ENCODE assay signal across 9 cellular contexts in genomic region chr11:65927904-65928397, GRCh38. TPM values are rescaled to one million over a fixed set of nuclear protein-coding genes. Genes with fewer than 3 reads are reported as not detected.
DNase-seq lines count a peak whose midpoint lies in the region; ATAC-seq and TF ChIP-seq lines count a peak whose summit lies in the region.
"Had no signal": no experiment of that assay in that cellular context is flagged by ENCODE, and none has a peak within 500 bp of the region (broad histone marks: within the 10 kb centered on the region; RNA-seq: fewer than 3 reads in every experiment).

No MANE protein-coding gene starts in this region.

- DNase-seq in NT2/D1 (ENCODE audit: low read depth, low spot score) (no peak), activated T-helper 1 cell treated with Interleukin-2 at 50 U/mL for 16 hours (ENCODE audit: low read depth) (peak; percentile 59), mucosa of descending colon (peak; percentile 53 to 72 (median 68)), tibial nerve (ENCODE audit: low spot score in 2 of 2) (no peak), PC-9 (no peak)

- H3K79me2 ChIP-seq in ACC112 (ENCODE audit: control insufficient read depth, insufficient read depth, low read length, unreplicated experiment), result no peaks in the 10 kb centered on the region
- H3K79me2 ChIP-seq in PC-9 (ENCODE audit: low read depth), result no peaks in the 10 kb centered on the region

- CTCF ChIA-PET in PC-9 (lab: Charles Lee), result no interaction called here

- H3K9ac ChIP-seq in NT2/D1 (ENCODE audit: insufficient read length, low read depth), result peak overlapping the region; percentile 33

- H3F3A ChIP-seq in PC-9 (ENCODE audit: insufficient read depth, low read depth), result peaks cover 18% of the 10 kb centered on the region; the same call in 1 of the 2 replicates

- no peak for TF ChIP-seq POLR2A in tibial nerve (IDR thresholded peaks at IDR 0.05)

- H3K4me1 ChIP-seq in ACC112 (ENCODE audit: control insufficient read depth, insufficient read depth, low read length, unreplicated experiment), result peaks cover 9% of the 10 kb centered on the region
- peaks cover 11% of the 10 kb centered on the region for H3K4me1 ChIP-seq in NT2/D1 (ENCODE audit: insufficient read depth, insufficient read length)
- no peaks in the 10 kb centered on the region for H3K4me1 ChIP-seq in mucosa of descending colon (ENCODE audit: low read depth)
- H3K4me1 ChIP-seq in tibial nerve, result no peaks in the 10 kb centered on the region
- no peaks in the 10 kb centered on the region for H3K4me1 ChIP-seq in PC-9 (replicated peaks; ENCODE audit: insufficient read depth)

- ATAC-seq in GM21447 (IDR thresholded peaks at IDR 0.05; ENCODE audit: unreplicated experiment), result peak; percentile 90
- peak; percentile 85 for ATAC-seq in mucosa of descending colon
- no peak for ATAC-seq in GM18858 (IDR thresholded peaks at IDR 0.05; ENCODE audit: unreplicated experiment)

- H3K27me3 ChIP-seq in ACC112 (ENCODE audit: insufficient read depth, low read length) (no peaks in the 10 kb centered on the region), NT2/D1 (ENCODE audit: insufficient read depth, insufficient read length) (no peaks in the 10 kb centered on the region), tibial nerve (no peaks in the 10 kb centered on the region), PC-9 (ENCODE audit: insufficient read depth, low read depth) (no peaks in the 10 kb centered on the region)
- H3K27me3 ChIP-seq: cardiac muscle cell had no signal

- intact Hi-C loops in mucosa of descending colon (cut with DNase I, micrococcal nuclease), result no loop called here
- intact Hi-C loops in PC-9 (cut with micrococcal nuclease; ENCODE audit: unreplicated experiment), result no loop called here

- no peaks in the 10 kb centered on the region for H3K9me2 ChIP-seq in PC-9 (ENCODE audit: insufficient read depth)

- H3K4me2 ChIP-seq in PC-9, result no peak overlapping the region

- H3K27ac ChIP-seq in ACC112 (ENCODE audit: low read depth, low read length) (peak overlapping the region; percentile 47), tibial nerve (peak overlapping the region in 3 of 4 donors; percentile 15 to 74 (median 56)), PC-9 (no peak overlapping the region)
- H3K27ac ChIP-seq: cardiac muscle cell had no signal

- TF ChIP-seq CTCF in mucosa of descending colon (IDR thresholded peaks at IDR 0.05) (no peak), tibial nerve (IDR thresholded peaks at IDR 0.05) (no peak), PC-9 (conservative IDR thresholded peaks at IDR 0.05) (no peak)

- POLR2A ChIA-PET in PC-9 (lab: Charles Lee; ENCODE audit: unreplicated experiment), result no interaction called here

- TF ChIP-seq EP300 in tibial nerve (IDR thresholded peaks at IDR 0.05), result no peak

- H2AFZ ChIP-seq in ACC112 (ENCODE audit: low read length, unreplicated experiment), result peak overlapping the region; percentile 50
- no peak overlapping the region for H2AFZ ChIP-seq in PC-9

- 45 to 52% methylated on average over 9 of the region's 9 CpGs for WGBS in tibial nerve, 2 donors

- H3K4me3 ChIP-seq in ACC112 (ENCODE audit: low read depth, low read length), result no peak overlapping the region
- H3K4me3 ChIP-seq in NT2/D1 (ENCODE audit: insufficient read length, low read depth), result no peak overlapping the region
- H3K4me3 ChIP-seq in mucosa of descending colon, result no peak overlapping the region
- peak overlapping the region in 2 of 4 donors; percentile 4 to 23 for H3K4me3 ChIP-seq in tibial nerve
- no peak overlapping the region for H3K4me3 ChIP-seq in PC-9
- H3K4me3 ChIP-seq: cardiac muscle cell had no signal

- no peaks in the 10 kb centered on the region for H4K20me1 ChIP-seq in PC-9 (ENCODE audit: insufficient read depth)

- H3K36me3 ChIP-seq in ACC112 (ENCODE audit: insufficient read depth, low read length), result 0 out of 2 replicates have a peak, but pooled peaks cover 6% of the 10 kb centered on the region
- H3K36me3 ChIP-seq in NT2/D1 (ENCODE audit: insufficient read depth, insufficient read length, low read length), result peaks cover 18% of the 10 kb centered on the region
- no peaks in the 10 kb centered on the region for H3K36me3 ChIP-seq in mucosa of descending colon (ENCODE audit: low read depth)
- peaks cover 0 to 17% (median 0%) of the 10 kb centered on the region in 3 donors for H3K36me3 ChIP-seq in tibial nerve
- no peaks in the 10 kb centered on the region for H3K36me3 ChIP-seq in PC-9 (ENCODE audit: low read depth)

- H3K9me3 ChIP-seq in NT2/D1 (ENCODE audit: insufficient read depth, low read length), result no peaks in the 10 kb centered on the region
- no peaks in the 10 kb centered on the region for H3K9me3 ChIP-seq in mucosa of descending colon
- no peaks in the 10 kb centered on the region for H3K9me3 ChIP-seq in tibial nerve
- no peaks in the 10 kb centered on the region for H3K9me3 ChIP-seq in PC-9 (ENCODE audit: insufficient read depth, low read depth)

- BruUV-seq in PC-9 (replicated peaks; lab: Mats Ljungman, UMichigan), result no TSS peak

RNA-seq across cellular contexts. Expression of gene DRAP1, which starts 8.7 kb away (rescaled TPM):
- total RNA-seq in mucosa of descending colon, result 10 to 100 TPM; 39.9 to 74.8 (median 61.6) TPM
- total RNA-seq in tibial nerve, result 100 to 1,000 TPM in 2 of 4 donors, 10 to 100 TPM in 2; 64.5 to 134 (median 93.3) TPM
- 196 and 220 TPM in 2 replicates for total RNA-seq in PC-9 (2021)

RNA-seq across cellular contexts. Expression of gene C11orf68, which starts 9.1 kb away (rescaled TPM):
- 10 to 100 TPM; 24.9 to 42.2 (median 28.8) TPM for total RNA-seq in mucosa of descending colon
- total RNA-seq in tibial nerve, result 10 to 100 TPM; 14.7 to 30.4 (median 21.7) TPM
- total RNA-seq in PC-9 (2021), result 36.5 and 43.9 TPM in 2 replicates

RNA-seq across cellular contexts. Expression of gene TSGA10IP, which starts 17.3 kb away (rescaled TPM):
- total RNA-seq in mucosa of descending colon, result under 1 TPM in 1 of 3 donors, not detected in 2; 0.19 TPM
- not detected for total RNA-seq in tibial nerve
- not detected in 2 replicates for total RNA-seq in PC-9 (2021)

RNA-seq across cellular contexts. Expression of gene FOSL1, which starts 27.8 kb away (rescaled TPM):
- total RNA-seq in mucosa of descending colon, result 1 to 10 TPM; 1.2 to 1.6 (median 1.2) TPM
- 1 to 10 TPM in 3 of 4 donors, not detected in 1; 1.3 to 3.3 (median 1.4) TPM for total RNA-seq in tibial nerve
- total RNA-seq in PC-9 (2021), result 58.8 and 69.9 TPM in 2 replicates

RNA-seq across cellular contexts. Expression of gene SART1, which starts 33.6 kb away (rescaled TPM):
- total RNA-seq in mucosa of descending colon (10 to 100 TPM; 40.1 to 60.2 (median 41.8) TPM), tibial nerve (10 to 100 TPM; 49.6 to 73.7 (median 62.3) TPM), PC-9 (2021) (74.6 and 78.8 TPM in 2 replicates)

Comparison
In these comparisons a context has a peak if more than half of its experiments do, and no peak if none do; other contexts are left out.
1. DNase-seq: peak in activated T-helper 1 cell treated with Interleukin-2 at 50 U/mL for 16 hours (single experiment) and mucosa of descending colon (3 of 3); none in NT2/D1 (single experiment), tibial nerve (0 of 2) and PC-9 (0 of 2).